Comparison of ENCODE assay signal across 1 cellular context in the genomic region with DNA sequence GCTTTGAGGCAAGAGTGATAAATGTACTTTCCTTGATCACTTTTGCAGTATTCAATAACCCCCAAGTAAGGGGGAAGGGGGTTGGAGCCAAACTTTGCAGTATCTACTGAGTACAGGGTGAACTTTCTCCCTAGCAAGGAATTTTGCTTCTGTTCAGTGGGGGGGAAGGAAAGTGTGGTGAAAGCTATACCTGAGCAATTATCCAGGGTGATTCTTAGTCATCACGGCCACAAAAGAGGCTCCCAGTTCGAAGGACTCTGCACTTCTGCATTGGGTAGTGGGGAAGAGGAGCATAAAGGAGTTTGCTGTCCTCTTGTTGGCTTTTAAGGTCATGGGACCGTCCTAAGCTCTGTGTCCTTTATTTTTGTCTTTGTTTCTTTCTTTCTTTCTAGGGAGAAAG.
A peak's percentile ranks its signal among the peaks of the same experiment; 100 is the strongest.
TF ChIP-seq lines count a peak whose summit lies in the region.

No MANE protein-coding gene starts in this region.

TF ChIP-seq in HepG2, 621 proteins besides CTCF, POLR2A, EP300 and RAD21:
- TF ChIP-seq HNF4A (CRISPR knock-in tag; IDR thresholded peaks at IDR 0.05): peak; percentile 26; the same call in 1 of the 2 replicates
- TF ChIP-seq, protein P1, sequence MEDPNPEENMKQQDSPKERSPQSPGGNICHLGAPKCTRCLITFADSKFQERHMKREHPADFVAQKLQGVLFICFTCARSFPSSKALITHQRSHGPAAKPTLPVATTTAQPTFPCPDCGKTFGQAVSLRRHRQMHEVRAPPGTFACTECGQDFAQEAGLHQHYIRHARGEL (CRISPR knock-in tag; IDR thresholded peaks at IDR 0.05): no peak
- TF ChIP-seq, protein P2, sequence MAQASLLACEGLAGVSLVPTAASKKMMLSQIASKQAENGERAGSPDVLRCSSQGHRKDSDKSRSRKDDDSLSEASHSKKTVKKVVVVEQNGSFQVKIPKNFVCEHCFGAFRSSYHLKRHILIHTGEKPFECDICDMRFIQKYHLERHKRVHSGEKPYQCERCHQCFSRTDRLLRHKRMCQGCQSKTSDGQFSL (CRISPR knock-in tag; IDR thresholded peaks at IDR 0.05): 0 out of 2 replicates have a peak, but pooled peaks have one; percentile 59
